16 cellular contexts compared by ENCODE assay signal in genomic region chr6:130240232-130240631, GRCh38. TPM values are rescaled to one million over a fixed set of nuclear protein-coding genes. Genes with fewer than 3 reads are reported as not detected.
DNase-seq lines count a peak whose midpoint lies in the region; ATAC-seq and TF ChIP-seq lines count a peak whose summit lies in the region.
"Had no signal": no experiment of that assay in that cellular context is flagged by ENCODE, and none has a peak within 500 bp of the region (broad histone marks: within the 10 kb centered on the region; RNA-seq: fewer than 3 reads in every experiment).

No MANE protein-coding gene starts in this region.

- H3K79me2 ChIP-seq in GM23248 (ENCODE audit: insufficient read depth): no peaks in the 10 kb centered on the region

- peaks cover 6% of the 10 kb centered on the region; the same call in 1 of the 2 replicates for H3F3A ChIP-seq in GM23248 (ENCODE audit: insufficient read depth)

- H3K4me1 ChIP-seq in GM23248 (ENCODE audit: insufficient read depth): peaks cover 14% of the 10 kb centered on the region
- H3K4me1 ChIP-seq: left ventricle myocardium inferior, psoas muscle, suprapubic skin had no signal

- H3K36me3 ChIP-seq in GM23248 (ENCODE audit: low read depth): no peaks in the 10 kb centered on the region
- H3K36me3 ChIP-seq: left ventricle myocardium inferior, suprapubic skin had no signal

- H3K27ac ChIP-seq in GM23248: peak overlapping the region; percentile 43
- H3K27ac ChIP-seq: left ventricle myocardium inferior, psoas muscle, suprapubic skin had no signal

- no peak overlapping the region for H3K4me3 ChIP-seq in GM23248
- H3K4me3 ChIP-seq in fibroblast of villous mesenchyme (ENCODE audit: low read depth, low read length): no peak overlapping the region
- H3K4me3 ChIP-seq: left ventricle myocardium inferior, psoas muscle, suprapubic skin had no signal

- in situ Hi-C loops in GM23248 (cut with MboI): no loop called here

- no peak overlapping the region; the same call in 1 of the 2 replicates for H3K9ac ChIP-seq in GM23248

- no peaks in the 10 kb centered on the region for H3K27me3 ChIP-seq in GM23248 (replicated peaks; ENCODE audit: insufficient read depth)
- H3K27me3 ChIP-seq: suprapubic skin had no signal

- H3K9me2 ChIP-seq in GM23248 (ENCODE audit: insufficient read depth): no peaks in the 10 kb centered on the region

- H3K4me2 ChIP-seq in GM23248 (ENCODE audit: unreplicated experiment): peak overlapping the region; percentile 9

- 1 to 2% methylated on average over 4 of the region's 4 CpGs for WGBS in GM23248 (ENCODE audit: low coverage in 1 of 2, low lambda C conversion rate in 2 of 2, missing lambda C conversion rate in 2 of 2), 2 experiments

- DNase-seq in GM23248: peak; percentile 88
- peak; percentile 55 for DNase-seq in amniotic epithelial cell (ENCODE audit: low read depth)
- DNase-seq in fibroblast of villous mesenchyme (ENCODE audit: low read depth): peak; percentile 72
- DNase-seq in stromal cell of bone marrow (ENCODE audit: low read depth): peak; percentile 84
- DNase-seq in activated CD4-positive, alpha-beta T cell treated with anti-CD3 and anti-CD28 coated beads for 4 hours: no peak
- DNase-seq in T-helper 1 cell: no peak
- no peak for DNase-seq in cortex of kidney (lab: John Stamatoyannopoulos, UW)
- DNase-seq: activated naive CD4-positive, alpha-beta T cell; cerebellar nuclear complex; left ventricle myocardium inferior; NCI-H1048; NCI-H2171 treated with DMSO at 0.1 percent for 48 hours; psoas muscle had no signal

- no peaks in the 10 kb centered on the region for H3K9me3 ChIP-seq in GM23248 (ENCODE audit: low read depth)
- H3K9me3 ChIP-seq: left ventricle myocardium inferior, psoas muscle, suprapubic skin had no signal

- H4K20me1 ChIP-seq in GM23248 (ENCODE audit: insufficient read depth): no peaks in the 10 kb centered on the region

- ATAC-seq in HG02884 (IDR thresholded peaks at IDR 0.05; ENCODE audit: unreplicated experiment): no peak
- ATAC-seq: activated CD4-positive, CD25-positive, alpha-beta regulatory T cell treated with anti-CD3 and anti-CD28 coated beads, Interleukin-2, amount 50 U/mL, for 24 hours; psoas muscle had no signal

- no peak for TF ChIP-seq CTCF in fibroblast of villous mesenchyme (IDR thresholded peaks at IDR 0.05; ENCODE audit: insufficient read depth, low read depth, low read length)

- H2AFZ ChIP-seq in GM23248: peak overlapping the region; percentile 58

RNA-seq across cellular contexts. Expression of gene SAMD3, which starts 17.5 kb away (rescaled TPM):
- total RNA-seq in GM23248 (2014; rRNA removed; shearing (Covaris generic)): 0.32 and 11.3 TPM in 2 replicates
- polyA plus RNA-seq in GM23248 (2016; fragmentation: Nextera tagmentation; extraction: Ambion mirVana): 0.73 and 1.2 TPM in 2 replicates
- 3.0 and 5.5 TPM in 2 replicates for total RNA-seq in fibroblast of villous mesenchyme
- total RNA-seq: left ventricle myocardium inferior had no signal

Comparison
In these comparisons a context has a peak if more than half of its experiments do, and no peak if none do; other contexts are left out.
1. DNase-seq: peak in GM23248 (single experiment), amniotic epithelial cell (single experiment), fibroblast of villous mesenchyme (single experiment) and stromal cell of bone marrow (single experiment); none in activated CD4-positive, alpha-beta T cell treated with anti-CD3 and anti-CD28 coated beads for 4 hours (0 of 2), T-helper 1 cell (0 of 5) and cortex of kidney (single experiment).